ENCODE assay signal across 7 cellular contexts in genomic region chr2:219598308-219599078, GRCh38. TPM values are rescaled to one million over a fixed set of nuclear protein-coding genes. Genes with fewer than 3 reads are reported as not detected.
DNase-seq lines count a peak whose midpoint lies in the region; ATAC-seq and TF ChIP-seq lines count a peak whose summit lies in the region.

No MANE protein-coding gene starts in this region.

- no peak for TF ChIP-seq POLR2A in esophagus muscularis mucosa (IDR thresholded peaks at IDR 0.05; ENCODE audit: low read depth)

- H3K79me2 ChIP-seq in OCI-LY7 (ENCODE audit: insufficient read depth, low read depth, low read length), result peaks cover 6% of the 10 kb centered on the region; the same call in 1 of the 2 replicates

- H3K4me3 ChIP-seq in OCI-LY7 (ENCODE audit: low read depth, low read length, poor library complexity, severe bottlenecking), result peak overlapping the region; percentile 77
- H3K4me3 ChIP-seq in esophagus muscularis mucosa, result peak overlapping the region; percentile 59 to 80 (median 68)
- peak overlapping the region; percentile 92 for H3K4me3 ChIP-seq in retinal pigment epithelial cell (ENCODE audit: low read length)

- H3K9me2 ChIP-seq in OCI-LY7 (ENCODE audit: insufficient read depth, low read length), result no peaks in the 10 kb centered on the region

- no peak for DNase-seq in OCI-LY7 (ENCODE audit: low spot score)
- no peak for DNase-seq in esophagus muscularis mucosa (ENCODE audit: extremely low spot score)
- no peak for DNase-seq in retinal pigment epithelial cell (ENCODE audit: low read depth)
- no peak for DNase-seq in NCI-H1417 treated with DMSO at 0.1 percent for 48 hours (lab: John Stamatoyannopoulos, UW)

- H3K36me3 ChIP-seq in OCI-LY7 (ENCODE audit: insufficient read depth, low read length) (peaks cover 6% of the 10 kb centered on the region), esophagus muscularis mucosa (peaks cover 17 to 26% (median 23%) of the 10 kb centered on the region in 4 donors)

- TF ChIP-seq EP300 in esophagus muscularis mucosa (IDR thresholded peaks at IDR 0.05), result no peak

- CTCF ChIA-PET in OCI-LY7 (lab: Charles Lee; ENCODE audit: unreplicated experiment), result no interaction called here

- peak overlapping the region; percentile 63; the same call in 1 of the 2 replicates for H2AFZ ChIP-seq in OCI-LY7 (ENCODE audit: low read length)

- TF ChIP-seq CTCF in OCI-LY7 (conservative IDR thresholded peaks at IDR 0.05; ENCODE audit: low read length) (no peak), esophagus muscularis mucosa (IDR thresholded peaks at IDR 0.05) (no peak), retinal pigment epithelial cell (conservative IDR thresholded peaks at IDR 0.05; ENCODE audit: low read depth, low read length) (no peak)

- intact Hi-C loops in OCI-LY7 (cut with micrococcal nuclease; ENCODE audit: unreplicated experiment), result loop anchor here (5.0 kb wide), 1 partner anchor 211 kb away; the partner anchor contains the start of gene DNPEP
- intact Hi-C loops in esophagus muscularis mucosa (cut with DNase I), result loop anchor here (5.0 kb wide), 2 partner anchors 36 to 56 kb away; partner anchors contain the start of genes CHPF and TMEM198

- ATAC-seq in GM19035 (IDR thresholded peaks at IDR 0.05; ENCODE audit: unreplicated experiment) (peak; percentile 14), HG03196 (IDR thresholded peaks at IDR 0.05; ENCODE audit: unreplicated experiment) (no peak), HG02973 (IDR thresholded peaks at IDR 0.05; ENCODE audit: unreplicated experiment) (no peak)

- H3K9me3 ChIP-seq in OCI-LY7 (ENCODE audit: low read length), result no peaks in the 10 kb centered on the region
- H3K9me3 ChIP-seq in esophagus muscularis mucosa, result no peaks in the 10 kb centered on the region

- POLR2A ChIA-PET in OCI-LY7 (lab: Charles Lee), result interaction anchor here (0.6 to 3.4 kb wide), 3 partner anchors 32 to 579 kb away, joined by 3 to 14 read pairs (median 4); partner anchors contain the start of genes CHPF and TMEM198

- 23% methylated on average over 9 of the region's 9 CpGs for WGBS in esophagus muscularis mucosa

- peaks cover 14% of the 10 kb centered on the region for H3K4me1 ChIP-seq in OCI-LY7 (ENCODE audit: insufficient read depth, low read length, poor library complexity, severe bottlenecking)
- H3K4me1 ChIP-seq in esophagus muscularis mucosa, result peaks cover 17 to 29% (median 18%) of the 10 kb centered on the region in 4 donors

- H4K20me1 ChIP-seq in OCI-LY7 (ENCODE audit: insufficient read depth, low read length), result no peaks in the 10 kb centered on the region

- TSS peak; percentile 82 for BruUV-seq in OCI-LY7 (replicated peaks; lab: Mats Ljungman, UMichigan)

- H3K27ac ChIP-seq in OCI-LY7 (ENCODE audit: low read depth, low read length, poor library complexity, severe bottlenecking) (no peak overlapping the region), esophagus muscularis mucosa (replicated peaks in 1 of 4) (peak overlapping the region; percentile 88 to 91 (median 90))

- peak overlapping the region; percentile 96 for H3K4me2 ChIP-seq in OCI-LY7 (ENCODE audit: low read length)

- no peaks in the 10 kb centered on the region for H3K27me3 ChIP-seq in esophagus muscularis mucosa

RNA-seq across cellular contexts. Expression of gene STK11IP, which starts 0.8 kb away (rescaled TPM):
- total RNA-seq in OCI-LY7 (2014; rRNA removed; shearing (Covaris generic)), result 16.5 and 26.5 TPM in 2 replicates
- 30.7 and 37.6 TPM in 2 replicates for total RNA-seq in OCI-LY7 (2022)
- 10 to 100 TPM in 3 of 4 donors, 1 to 10 TPM in 1; 8.9 to 24.2 (median 14.3) TPM for total RNA-seq in esophagus muscularis mucosa

RNA-seq across cellular contexts. Expression of gene INHA, which starts 26.4 kb away (rescaled TPM):
- not detected in 2 replicates for total RNA-seq in OCI-LY7 (2014; rRNA removed; shearing (Covaris generic))
- total RNA-seq in OCI-LY7 (2022) (not detected in 2 replicates), esophagus muscularis mucosa (under 1 TPM in 2 of 4 donors, not detected in 2; 0.45 to 0.75 TPM)

RNA-seq across cellular contexts. Expression of gene OBSL1, which starts 27.2 kb away (rescaled TPM):
- 0.25 TPM in 1 of 2 replicates, not detected in the other for total RNA-seq in OCI-LY7 (2014; rRNA removed; shearing (Covaris generic))
- total RNA-seq in OCI-LY7 (2022), result 0.18 TPM in 1 of 2 replicates, not detected in the other
- total RNA-seq in esophagus muscularis mucosa, result 100 to 1,000 TPM in 2 of 4 donors, 10 to 100 TPM in 2; 51.9 to 123 (median 99.2) TPM

RNA-seq across cellular contexts. Expression of gene SLC4A3, which starts 28.9 kb away (rescaled TPM):
- total RNA-seq in OCI-LY7 (2014; rRNA removed; shearing (Covaris generic)), result 0.05 TPM in 1 of 2 replicates, not detected in the other
- total RNA-seq in OCI-LY7 (2022) (not detected in 2 replicates), esophagus muscularis mucosa (10 to 100 TPM; 15.0 to 30.4 (median 20.5) TPM)

RNA-seq across cellular contexts. Expression of gene TMEM198, which starts 54.7 kb away (rescaled TPM):
- 1.4 and 2.5 TPM in 2 replicates for total RNA-seq in OCI-LY7 (2014; rRNA removed; shearing (Covaris generic))
- total RNA-seq in OCI-LY7 (2022), result 6.1 and 6.6 TPM in 2 replicates
- 1 to 10 TPM; 3.7 to 4.7 (median 4.2) TPM for total RNA-seq in esophagus muscularis mucosa

Comparison
In these comparisons a context has a peak if more than half of its experiments do, and no peak if none do; other contexts are left out.
1. RNA of gene OBSL1, which starts 27.2 kb away (total RNA-seq): 51.9 to 123 TPM in esophagus muscularis mucosa; 0.18 to 0.25 TPM in OCI-LY7; every median in the first group is over 10 times any median in the second.
2. Peak in every context shown above with its lines, with median percentiles within 50 percentile points of each other: H3K4me3 ChIP-seq.